In the genomic region with DNA sequence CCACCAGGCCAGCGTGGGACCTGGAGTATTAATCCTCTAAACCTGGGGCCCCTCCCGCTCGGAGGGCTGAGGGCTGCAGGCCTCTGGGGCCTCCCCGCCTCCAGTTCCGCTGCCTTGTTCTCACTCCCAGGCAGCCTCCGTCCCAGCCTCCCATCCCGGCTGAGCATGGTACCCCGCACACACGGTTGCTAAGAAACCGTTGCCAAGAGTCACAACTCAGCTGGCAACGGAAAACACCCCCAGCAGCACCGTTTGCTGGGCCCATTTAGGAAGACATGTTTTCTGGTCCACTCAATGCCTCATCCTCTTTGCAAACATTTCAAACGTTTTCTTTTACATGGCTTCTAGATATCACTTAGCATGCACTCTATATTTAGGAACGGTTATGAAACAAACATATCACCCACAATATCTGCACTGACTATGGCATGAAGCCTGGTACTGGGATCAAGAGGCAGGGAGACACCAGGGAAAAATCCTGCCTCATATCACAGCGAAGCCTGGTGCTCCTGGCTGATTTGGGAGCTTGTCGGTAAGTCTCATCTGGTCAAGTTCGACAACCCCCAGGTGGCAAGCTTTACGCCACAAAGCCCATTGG, we compare ENCODE assay signal across 1 cellular context.
TF ChIP-seq lines count a peak whose summit lies in the region.

No MANE protein-coding gene starts in this region.

TF ChIP-seq in GM23338, 12 proteins besides CTCF, POLR2A, EP300 and RAD21 (continued from another document):
- TF ChIP-seq, protein P1, sequence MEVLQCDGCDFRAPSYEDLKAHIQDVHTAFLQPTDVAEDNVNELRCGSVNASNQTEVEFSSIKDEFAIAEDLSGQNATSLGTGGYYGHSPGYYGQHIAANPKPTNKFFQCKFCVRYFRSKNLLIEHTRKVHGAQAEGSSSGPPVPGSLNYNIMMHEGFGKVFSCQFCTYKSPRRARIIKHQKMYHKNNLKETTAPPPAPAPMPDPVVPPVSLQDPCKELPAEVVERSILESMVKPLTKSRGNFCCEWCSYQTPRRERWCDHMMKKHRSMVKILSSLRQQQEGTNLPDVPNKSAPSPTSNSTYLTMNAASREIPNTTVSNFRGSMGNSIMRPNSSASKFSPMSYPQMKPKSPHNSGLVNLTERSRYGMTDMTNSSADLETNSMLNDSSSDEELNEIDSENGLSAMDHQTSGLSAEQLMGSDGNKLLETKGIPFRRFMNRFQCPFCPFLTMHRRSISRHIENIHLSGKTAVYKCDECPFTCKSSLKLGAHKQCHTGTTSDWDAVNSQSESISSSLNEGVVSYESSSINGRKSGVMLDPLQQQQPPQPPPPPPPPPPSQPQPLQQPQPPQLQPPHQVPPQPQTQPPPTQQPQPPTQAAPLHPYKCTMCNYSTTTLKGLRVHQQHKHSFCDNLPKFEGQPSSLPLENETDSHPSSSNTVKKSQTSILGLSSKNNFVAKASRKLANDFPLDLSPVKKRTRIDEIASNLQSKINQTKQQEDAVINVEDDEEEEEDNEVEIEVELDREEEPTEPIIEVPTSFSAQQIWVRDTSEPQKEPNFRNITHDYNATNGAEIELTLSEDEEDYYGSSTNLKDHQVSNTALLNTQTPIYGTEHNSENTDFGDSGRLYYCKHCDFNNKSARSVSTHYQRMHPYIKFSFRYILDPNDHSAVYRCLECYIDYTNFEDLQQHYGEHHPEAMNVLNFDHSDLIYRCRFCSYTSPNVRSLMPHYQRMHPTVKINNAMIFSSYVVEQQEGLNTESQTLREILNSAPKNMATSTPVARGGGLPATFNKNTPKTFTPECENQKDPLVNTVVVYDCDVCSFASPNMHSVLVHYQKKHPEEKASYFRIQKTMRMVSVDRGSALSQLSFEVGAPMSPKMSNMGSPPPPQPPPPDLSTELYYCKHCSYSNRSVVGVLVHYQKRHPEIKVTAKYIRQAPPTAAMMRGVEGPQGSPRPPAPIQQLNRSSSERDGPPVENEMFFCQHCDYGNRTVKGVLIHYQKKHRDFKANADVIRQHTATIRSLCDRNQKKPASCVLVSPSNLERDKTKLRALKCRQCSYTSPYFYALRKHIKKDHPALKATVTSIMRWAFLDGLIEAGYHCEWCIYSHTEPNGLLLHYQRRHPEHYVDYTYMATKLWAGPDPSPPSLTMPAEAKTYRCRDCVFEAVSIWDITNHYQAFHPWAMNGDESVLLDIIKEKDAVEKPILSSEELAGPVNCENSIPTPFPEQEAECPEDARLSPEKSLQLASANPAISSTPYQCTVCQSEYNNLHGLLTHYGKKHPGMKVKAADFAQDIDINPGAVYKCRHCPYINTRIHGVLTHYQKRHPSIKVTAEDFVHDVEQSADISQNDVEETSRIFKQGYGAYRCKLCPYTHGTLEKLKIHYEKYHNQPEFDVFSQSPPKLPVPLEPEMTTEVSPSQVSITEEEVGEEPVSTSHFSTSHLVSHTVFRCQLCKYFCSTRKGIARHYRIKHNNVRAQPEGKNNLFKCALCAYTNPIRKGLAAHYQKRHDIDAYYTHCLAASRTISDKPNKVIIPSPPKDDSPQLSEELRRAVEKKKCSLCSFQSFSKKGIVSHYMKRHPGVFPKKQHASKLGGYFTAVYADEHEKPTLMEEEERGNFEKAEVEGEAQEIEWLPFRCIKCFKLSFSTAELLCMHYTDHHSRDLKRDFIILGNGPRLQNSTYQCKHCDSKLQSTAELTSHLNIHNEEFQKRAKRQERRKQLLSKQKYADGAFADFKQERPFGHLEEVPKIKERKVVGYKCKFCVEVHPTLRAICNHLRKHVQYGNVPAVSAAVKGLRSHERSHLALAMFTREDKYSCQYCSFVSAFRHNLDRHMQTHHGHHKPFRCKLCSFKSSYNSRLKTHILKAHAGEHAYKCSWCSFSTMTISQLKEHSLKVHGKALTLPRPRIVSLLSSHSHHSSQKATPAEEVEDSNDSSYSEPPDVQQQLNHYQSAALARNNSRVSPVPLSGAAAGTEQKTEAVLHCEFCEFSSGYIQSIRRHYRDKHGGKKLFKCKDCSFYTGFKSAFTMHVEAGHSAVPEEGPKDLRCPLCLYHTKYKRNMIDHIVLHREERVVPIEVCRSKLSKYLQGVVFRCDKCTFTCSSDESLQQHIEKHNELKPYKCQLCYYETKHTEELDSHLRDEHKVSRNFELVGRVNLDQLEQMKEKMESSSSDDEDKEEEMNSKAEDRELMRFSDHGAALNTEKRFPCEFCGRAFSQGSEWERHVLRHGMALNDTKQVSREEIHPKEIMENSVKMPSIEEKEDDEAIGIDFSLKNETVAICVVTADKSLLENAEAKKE (CRISPR knock-in tag; IDR thresholded peaks at IDR 0.05) = no peak
- TF ChIP-seq ZNF114 (CRISPR knock-in tag; IDR thresholded peaks at IDR 0.05) = no peak
- TF ChIP-seq, protein P2, sequence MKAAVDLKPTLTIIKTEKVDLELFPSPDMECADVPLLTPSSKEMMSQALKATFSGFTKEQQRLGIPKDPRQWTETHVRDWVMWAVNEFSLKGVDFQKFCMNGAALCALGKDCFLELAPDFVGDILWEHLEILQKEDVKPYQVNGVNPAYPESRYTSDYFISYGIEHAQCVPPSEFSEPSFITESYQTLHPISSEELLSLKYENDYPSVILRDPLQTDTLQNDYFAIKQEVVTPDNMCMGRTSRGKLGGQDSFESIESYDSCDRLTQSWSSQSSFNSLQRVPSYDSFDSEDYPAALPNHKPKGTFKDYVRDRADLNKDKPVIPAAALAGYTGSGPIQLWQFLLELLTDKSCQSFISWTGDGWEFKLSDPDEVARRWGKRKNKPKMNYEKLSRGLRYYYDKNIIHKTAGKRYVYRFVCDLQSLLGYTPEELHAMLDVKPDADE (IDR thresholded peaks at IDR 0.05) = no peak
- no peak for TF ChIP-seq CREB1 (CRISPR knock-in tag; IDR thresholded peaks at IDR 0.05; ENCODE audit: low read depth)
- no peak for TF ChIP-seq STAT1 (IDR thresholded peaks at IDR 0.05; ENCODE audit: unreplicated experiment)
- no peak for TF ChIP-seq ZNF331 (CRISPR knock-in tag; IDR thresholded peaks at IDR 0.05; ENCODE audit: low read depth)
- TF ChIP-seq NANOG (IDR thresholded peaks at IDR 0.05; ENCODE audit: borderline replicate concordance) = no peak
- TF ChIP-seq POLR2AphosphoS5 (IDR thresholded peaks at IDR 0.05; ENCODE audit: low read depth) = no peak
- TF ChIP-seq JUNB (IDR thresholded peaks at IDR 0.05; ENCODE audit: unreplicated experiment) = no peak
